ENCODE assay signal across 27 cellular contexts in the genomic region with DNA sequence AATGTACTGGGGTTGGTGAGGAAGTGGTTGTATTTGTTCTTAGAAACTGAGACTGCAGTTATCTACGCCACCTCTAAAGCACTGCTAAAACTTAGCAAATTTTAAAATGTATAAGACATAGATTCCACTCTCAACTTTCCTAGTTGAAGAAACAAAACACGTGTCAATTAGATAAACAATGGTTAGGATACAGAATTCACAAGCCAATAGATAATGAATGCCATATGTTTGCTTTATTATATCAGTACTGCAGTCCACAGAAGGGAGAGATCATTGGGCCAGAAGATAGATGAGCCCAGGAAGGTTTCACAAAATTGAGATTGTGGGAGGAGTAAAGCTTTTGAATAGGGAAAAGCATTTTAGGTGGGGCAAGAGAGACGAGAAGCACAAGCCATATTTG.
"Had no signal": no experiment of that assay in that cellular context is flagged by ENCODE, and none has a peak within 500 bp of the region (broad histone marks: within the 10 kb centered on the region; RNA-seq: fewer than 3 reads in every experiment).

No MANE protein-coding gene starts in this region.

- FAIRE-seq: astrocyte, endothelial cell of umbilical vein, urothelium cell line had no signal

- H3K9me3 Mint-ChIP-seq: activated naive CD4-positive, alpha-beta T cell treated with anti-CD3 and anti-CD28 coated beads, Interleukin-2, amount 50 U/mL, for 24 hours; natural killer cell treated with Interleukin-12 subunit alpha and Interleukin-12 subunit beta and Interleukin-15 and Interleukin-18, amount 100 ng/mL, for 72 hours; stimulated activated naive CD8-positive, alpha-beta T cell treated with anti-CD3 and anti-CD28 coated beads, Interleukin-15, Interleukin-2, amounts not matched to agents 100 ng/mL and 50 ng/mL, for 24 hours; T-cell had no signal

- H3K27ac Mint-ChIP-seq: activated naive CD4-positive, alpha-beta T cell treated with anti-CD3 and anti-CD28 coated beads, Interleukin-2, amount 50 U/mL, for 24 hours; stimulated activated naive CD8-positive, alpha-beta T cell treated with anti-CD3 and anti-CD28 coated beads, Interleukin-15, Interleukin-2, amounts not matched to agents 100 ng/mL and 50 ng/mL, for 24 hours; T-cell had no signal

- H3K27me3 Mint-ChIP-seq: activated naive CD4-positive, alpha-beta T cell treated with anti-CD3 and anti-CD28 coated beads, Interleukin-2, amount 50 U/mL, for 24 hours; natural killer cell treated with Interleukin-12 subunit alpha and Interleukin-12 subunit beta and Interleukin-15 and Interleukin-18, amount 100 ng/mL, for 72 hours; stimulated activated naive CD8-positive, alpha-beta T cell treated with anti-CD3 and anti-CD28 coated beads, Interleukin-15, Interleukin-2, amounts not matched to agents 100 ng/mL and 50 ng/mL, for 24 hours; T-cell had no signal

- DNase-seq: activated CD4-positive, alpha-beta T cell treated with anti-CD3 and anti-CD28 coated beads for 48 hours; activated CD4-positive, alpha-beta T cell treated with anti-CD3 and anti-CD28 coated beads, Interleukin-2, amount 50 U/mL, for 48 hours; activated gamma-delta T cell treated with Interleukin-2 at 50 U/mL for 16 hours; amniotic stem cell; brain microvascular endothelial cell; gastrocnemius medialis; glutamatergic neuron; left lung; mucosa of descending colon; posterior cingulate gyrus; stimulated activated CD4-positive, alpha-beta T cell treated with anti-CD3 and anti-CD28 coated beads, Interleukin-12 subunit alpha, Interleukin-12 subunit beta, amount 100 ng/mL, for 4 hours; stimulated activated CD4-positive, alpha-beta T cell treated with anti-CD3 and anti-CD28 coated beads, Interleukin-4, amount 100 ng/mL, for 1 hour; T-cell; T-helper 9 cell; trophoblast cell had no signal

- H3K4me3 Mint-ChIP-seq: activated naive CD4-positive, alpha-beta T cell treated with anti-CD3 and anti-CD28 coated beads, Interleukin-2, amount 50 U/mL, for 24 hours; natural killer cell treated with Interleukin-12 subunit alpha and Interleukin-12 subunit beta and Interleukin-15 and Interleukin-18, amount 100 ng/mL, for 72 hours; stimulated activated naive CD8-positive, alpha-beta T cell treated with anti-CD3 and anti-CD28 coated beads, Interleukin-15, Interleukin-2, amounts not matched to agents 100 ng/mL and 50 ng/mL, for 24 hours; T-cell had no signal

- H3K4me3 ChIP-seq: gastrocnemius medialis, left lung, lung, mucosa of descending colon, skin epidermis, thoracic aorta had no signal

- ATAC-seq: activated CD4-positive, CD25-positive, alpha-beta regulatory T cell treated with anti-CD3 and anti-CD28 coated beads, Interleukin-2, amount 50 U/mL, for 24 hours; gastrocnemius medialis; left lung; mucosa of descending colon; natural killer cell treated with Interleukin-12 subunit alpha and Interleukin-12 subunit beta and Interleukin-15 and Interleukin-18, amount 100 ng/mL, for 72 hours; sciatic nerve; T-cell had no signal

- H3K27ac ChIP-seq: brain microvascular endothelial cell, gastrocnemius medialis, left lung, skin epidermis, thoracic aorta, VCaP had no signal

- H3K9me3 ChIP-seq: gastrocnemius medialis, left lung, mucosa of descending colon, thoracic aorta had no signal

- H3K27me3 ChIP-seq: brain microvascular endothelial cell, gastrocnemius medialis, left lung had no signal

- H3K4me1 ChIP-seq: left lung had no signal
